ENCODE assay signal across 25 cellular contexts in the genomic region with DNA sequence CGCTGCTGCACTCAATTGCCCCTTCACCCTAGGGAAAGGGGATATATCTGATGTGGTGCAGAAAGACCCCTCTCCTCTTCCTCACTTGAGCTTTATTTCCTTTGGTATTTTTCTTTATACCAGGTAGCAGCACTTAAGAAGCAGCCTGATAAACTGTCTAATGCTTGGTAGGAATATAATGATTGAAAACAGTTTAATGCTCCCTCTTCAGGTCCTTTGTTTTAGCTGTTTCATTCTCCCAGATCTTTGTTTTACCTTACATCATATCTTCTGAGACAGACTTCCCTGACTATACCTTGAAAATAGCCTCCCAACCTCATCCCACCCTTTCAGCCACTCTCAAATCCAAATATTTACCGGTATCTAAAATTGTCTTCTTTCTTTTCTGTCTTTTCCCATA.
DNase-seq lines count a peak whose midpoint lies in the region; ATAC-seq, FAIRE-seq and TF ChIP-seq lines count a peak whose summit lies in the region.
"Had no signal": no experiment of that assay in that cellular context is flagged by ENCODE, and none has a peak within 500 bp of the region (broad histone marks: within the 10 kb centered on the region; RNA-seq: fewer than 3 reads in every experiment).

No MANE protein-coding gene starts in this region.

- TF ChIP-seq EP300 in SK-N-SH (IDR thresholded peaks at IDR 0.05; ENCODE audit: borderline replicate concordance in 1 of 2, low read depth in 1 of 2, low read length in 1 of 2), result no peak

- no peak for ATAC-seq in HG02588 (IDR thresholded peaks at IDR 0.05; ENCODE audit: unreplicated experiment)
- ATAC-seq: body of pancreas; effector memory CD8-positive, alpha-beta T cell; esophagus mucosa; gastrocnemius medialis; left lung had no signal

- H3K4me2 ChIP-seq in SK-N-SH, result no peak overlapping the region
- H3K4me2 ChIP-seq: hepatocyte had no signal

- no peak for FAIRE-seq in small intestine (lab: Jason Lieb, UNC)
- FAIRE-seq: colon, GM18507 had no signal

- no peaks in the 10 kb centered on the region for H3K9me3 ChIP-seq in SK-N-SH
- H3K9me3 ChIP-seq in small intestine (ENCODE audit: control insufficient read depth, low read depth), result no peaks in the 10 kb centered on the region
- no peaks in the 10 kb centered on the region for H3K9me3 ChIP-seq in WERI-Rb-1 (ENCODE audit: severe bottlenecking)
- H3K9me3 ChIP-seq: body of pancreas, gastrocnemius medialis, left lung, testis had no signal

- H3F3A ChIP-seq in SK-N-SH (replicated peaks; ENCODE audit: insufficient read depth), result peaks cover 4% of the 10 kb centered on the region

- TF ChIP-seq CTCF in SK-N-SH (IDR thresholded peaks at IDR 0.05) (peak; percentile 34), fibroblast of pulmonary artery (IDR thresholded peaks at IDR 0.05; ENCODE audit: low read length, missing control alignments) (peak; percentile 14), WERI-Rb-1 (IDR thresholded peaks at IDR 0.05; ENCODE audit: low read depth, low read length) (no peak)

- CTCF ChIA-PET in SK-N-SH (lab: Yijun Ruan, JAX), result interaction anchor here (0.7 to 5.5 kb wide), 29 partner anchors 8 to 936 kb away, joined by 3 to 101 read pairs (median 5); a partner anchor contains a TSS

- 90% methylated on average over 2 of the region's 2 CpGs for WGBS in SK-N-SH (ENCODE audit: low lambda C conversion rate)
- WGBS in small intestine, 3 donors, result 92 to 96% (median 94%) methylated on average over 2 of the region's 2 CpGs

- H3K79me2 ChIP-seq in SK-N-SH (ENCODE audit: insufficient read depth), result no peaks in the 10 kb centered on the region
- H3K79me2 ChIP-seq: hepatocyte had no signal

- DNase-seq in ELR (ENCODE audit: low read depth) (peak; percentile 31), SK-N-SH (no peak), fibroblast of pulmonary artery (ENCODE audit: low read depth) (peak; percentile 31), small intestine (peak; percentile 33), WERI-Rb-1 (no peak), NCI-H2171 (lab: John Stamatoyannopoulos, UW) (no peak)
- DNase-seq: activated CD4-positive, alpha-beta T cell treated with anti-CD3 and anti-CD28 coated beads for 1 hour; activated effector memory CD4-positive, alpha-beta T cell treated with anti-CD3 and anti-CD28 coated beads, Interleukin-2, amount 50 U/mL, for 16 hours; activated naive CD8-positive, alpha-beta T cell treated with anti-CD3 and anti-CD28 coated beads, Interleukin-2, amount 10 ng/mL, durations not matched to agents 7 days and 5 days; body of pancreas; CD8-positive, alpha-beta memory T cell; effector memory CD8-positive, alpha-beta T cell; gastrocnemius medialis; KBM-7; left lung; mesendoderm; NCI-H1694; occipital lobe; stimulated activated naive CD4-positive, alpha-beta T cell treated with Interleukin-2 at 50 U/mL for 16 hours; testis had no signal

- no peak overlapping the region for H3K4me3 ChIP-seq in SK-N-SH (ENCODE audit: low read depth in 2 of 2, low read length in 1 of 2)
- no peak overlapping the region for H3K4me3 ChIP-seq in fibroblast of pulmonary artery (replicated peaks; ENCODE audit: low read depth, low read length)
- H3K4me3 ChIP-seq in small intestine (ENCODE audit: low read depth in 1 of 2, low read length in 2 of 2), result no peak overlapping the region
- no peak overlapping the region for H3K4me3 ChIP-seq in WERI-Rb-1 (ENCODE audit: low read depth, low read length)
- H3K4me3 ChIP-seq: body of pancreas, gastrocnemius medialis, hepatocyte, left lung, testis had no signal

- H3K4me1 ChIP-seq in SK-N-SH (ENCODE audit: control insufficient read depth in 1 of 2, insufficient read depth in 2 of 2, low read depth in 1 of 2, low read length in 1 of 2) (peaks cover 0 to 2% of the 10 kb centered on the region in 2 experiments; a peak in 2 of 4 replicates), small intestine (ENCODE audit: control insufficient read depth in 2 of 2, insufficient read depth in 1 of 2, low read depth in 1 of 2, low read length in 1 of 2) (no peaks in the 10 kb centered on the region)

- no peaks in the 10 kb centered on the region for H4K20me1 ChIP-seq in SK-N-SH (ENCODE audit: insufficient read depth)

- H3K9me2 ChIP-seq in SK-N-SH, result no peaks in the 10 kb centered on the region

- peak overlapping the region in 1 of 2 experiments; percentile 21; a peak in 2 of 4 replicates for H3K27ac ChIP-seq in SK-N-SH (ENCODE audit: low read depth in 2 of 2, low read length in 1 of 2)
- H3K27ac ChIP-seq in small intestine (ENCODE audit: low read depth in 1 of 2, low read length in 1 of 2), result no peak overlapping the region
- H3K27ac ChIP-seq in WERI-Rb-1, result no peak overlapping the region
- H3K27ac ChIP-seq: body of pancreas, hepatocyte, left lung, testis had no signal

- POLR2A ChIA-PET in SK-N-SH (lab: Yijun Ruan, JAX), result interaction anchor here (1.9 kb wide), 1 partner anchor 216 kb away, joined by 7 read pairs; a partner anchor contains a TSS

- H3K9ac ChIP-seq in SK-N-SH, result 0 out of 2 replicates have a peak overlapping the region, but pooled peaks have one; percentile 8

- no peaks in the 10 kb centered on the region for H3K27me3 ChIP-seq in SK-N-SH (ENCODE audit: insufficient read depth)
- H3K27me3 ChIP-seq in small intestine (ENCODE audit: control insufficient read depth in 2 of 2, insufficient read depth in 2 of 2, low read length in 2 of 2), result no peaks in the 10 kb centered on the region
- no peaks in the 10 kb centered on the region for H3K27me3 ChIP-seq in WERI-Rb-1 (ENCODE audit: insufficient read depth, low read depth, severe bottlenecking)
- H3K27me3 ChIP-seq: body of pancreas, gastrocnemius medialis, hepatocyte, left lung, testis had no signal

- no peaks in the 10 kb centered on the region for H3K36me3 ChIP-seq in SK-N-SH (replicated peaks in 1 of 2; ENCODE audit: control insufficient read depth in 1 of 2, insufficient read depth in 2 of 2, low read length in 1 of 2)
- H3K36me3 ChIP-seq in small intestine (ENCODE audit: control insufficient read depth in 2 of 2, insufficient read depth in 2 of 2, low read length in 2 of 2), result no peaks in the 10 kb centered on the region
- no peaks in the 10 kb centered on the region for H3K36me3 ChIP-seq in WERI-Rb-1
- H3K36me3 ChIP-seq: gastrocnemius medialis, left lung had no signal

- peak overlapping the region; percentile 60; the same call in 1 of the 2 replicates for H2AFZ ChIP-seq in SK-N-SH (ENCODE audit: low read depth)
- H2AFZ ChIP-seq: hepatocyte had no signal

- TF ChIP-seq RAD21 in SK-N-SH (IDR thresholded peaks at IDR 0.05; ENCODE audit: low read length), result peak; percentile 41

TF ChIP-seq in SK-N-SH, 30 proteins besides CTCF, POLR2A, EP300 and RAD21:
- TF ChIP-seq SIN3A (IDR thresholded peaks at IDR 0.05; ENCODE audit: borderline replicate concordance, low read depth, low read length) (no peak), SMC3 (IDR thresholded peaks at IDR 0.05; ENCODE audit: low read depth, low read length) (peak; percentile 19; the same call in 1 of the 2 replicates), RXRA (IDR thresholded peaks at IDR 0.05; ENCODE audit: borderline replicate concordance, low read depth) (no peak)

Comparison
In these comparisons a context has a peak if more than half of its experiments do, and no peak if none do; other contexts are left out.
1. DNase-seq: peak in ELR (single experiment), fibroblast of pulmonary artery (single experiment) and small intestine (single experiment); none in SK-N-SH (single experiment), WERI-Rb-1 (single experiment) and NCI-H2171 (single experiment).